ENCODE assay signal across 34 cellular contexts in the genomic region with DNA sequence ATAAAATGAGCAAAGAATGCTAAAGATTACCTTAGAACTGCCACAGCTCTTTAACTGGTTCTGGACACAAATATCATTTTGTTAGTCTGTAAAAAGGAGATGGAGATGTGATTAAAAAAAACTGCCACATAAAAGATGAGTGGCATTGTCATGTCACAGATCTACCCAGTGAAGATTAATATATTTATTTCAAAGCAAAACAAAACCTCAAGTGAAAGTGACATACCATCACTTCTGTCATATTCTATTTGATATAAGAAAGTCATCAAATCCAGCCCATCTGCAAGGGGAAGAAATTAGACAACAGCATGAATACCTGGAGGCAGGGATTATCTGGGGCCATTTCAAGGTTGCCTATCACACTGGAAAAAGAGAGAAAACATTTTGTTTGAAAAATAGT.
"Had no signal": no experiment of that assay in that cellular context is flagged by ENCODE, and none has a peak within 500 bp of the region (broad histone marks: within the 10 kb centered on the region; RNA-seq: fewer than 3 reads in every experiment).

No MANE protein-coding gene starts in this region.

- H3K27ac ChIP-seq: KMS-11 had no signal

- H3K27me3 ChIP-seq: MG63 had no signal

- DNase-seq: Karpas-422, Kasumi-1, MG63, MM.1S, MV-4-11, NCI-H1048, NCI-H1092, NCI-H1092 treated with DMSO at 0.1 percent for 48 hours, NCI-H1105, NCI-H1105 treated with DMSO at 0.1 percent for 48 hours, NCI-H1417, NCI-H1417 treated with DMSO at 0.1 percent for 48 hours, NCI-H1436, NCI-H1436 treated with DMSO at 0.1 percent for 48 hours, NCI-H146, NCI-H1694, NCI-H1694 treated with DMSO at 0.1 percent for 48 hours, NCI-H187, NCI-H187 treated with DMSO at 0.1 percent for 48 hours, NCI-H1930, NCI-H2029, NCI-H2029 treated with DMSO at 0.1 percent for 48 hours, NCI-H2081, NCI-H2081 treated with DMSO at 0.1 percent for 48 hours, NCI-H2107, NCI-H2171, NCI-H2171 treated with DMSO at 0.1 percent for 48 hours, NCI-H2227 treated with DMSO at 0.1 percent for 48 hours, NCI-H226, NCI-H345, NCI-H446, NCI-H446 treated with DMSO at 0.1 percent for 48 hours, NCI-H510A had no signal

- H3K4me2 ChIP-seq: KMS-11 had no signal

- H3K36me3 ChIP-seq: MG63 had no signal

- H3K9ac ChIP-seq: KMS-11 had no signal

- H3K9me3 ChIP-seq: MG63 had no signal

- H3K4me3 ChIP-seq: MG63 had no signal
